8 cellular contexts compared by ENCODE assay signal in genomic region chrX:20141281-20142220, GRCh38. TPM values are rescaled to one million over a fixed set of nuclear protein-coding genes. Genes with fewer than 3 reads are reported as not detected.
DNase-seq lines count a peak whose midpoint lies in the region; ATAC-seq and TF ChIP-seq lines count a peak whose summit lies in the region.

EIF1AX (minus strand) TSS chrX:20141838; CDS start chrX:20141640, 198 bp downstream.

- H3K4me1 Mint-ChIP-seq in HFFc6 (ENCODE audit: low read depth): peaks cover 24% of the 10 kb centered on the region
- peaks cover 26% of the 10 kb centered on the region for H3K4me1 Mint-ChIP-seq in activated naive CD4-positive, alpha-beta T cell treated with anti-CD3 and anti-CD28 coated beads, Interleukin-2, amount 10 ng/mL, durations not matched to agents 7 days and 5 days

- TF ChIP-seq POLR2A in NB4 (IDR thresholded peaks at IDR 0.05; ENCODE audit: extremely low read depth, insufficient read length): peak; percentile 55
- TF ChIP-seq POLR2A in gastroesophageal sphincter (IDR thresholded peaks at IDR 0.05): peak; percentile 93 to 94

- H3K36me3 ChIP-seq in SK-N-MC (ENCODE audit: insufficient read depth, low read length): peaks cover 38% of the 10 kb centered on the region
- peaks cover 0 to 15% of the 10 kb centered on the region in 2 donors for H3K36me3 ChIP-seq in gastroesophageal sphincter

- H3K9me3 ChIP-seq in SK-N-MC (ENCODE audit: low read depth, low read length) (no peaks in the 10 kb centered on the region), gastroesophageal sphincter (no peaks in the 10 kb centered on the region)

- peak within 1 kb of the TSS; percentile 97 for H3K9ac ChIP-seq in SK-N-MC (ENCODE audit: insufficient read length)

- TF ChIP-seq EP300 in gastroesophageal sphincter (IDR thresholded peaks at IDR 0.05): no peak

- peak within 1 kb of the TSS; percentile 90 for H3K4me3 Mint-ChIP-seq in HFFc6
- H3K4me3 Mint-ChIP-seq in activated naive CD4-positive, alpha-beta T cell treated with anti-CD3 and anti-CD28 coated beads, Interleukin-2, amount 10 ng/mL, durations not matched to agents 7 days and 5 days: peak within 1 kb of the TSS; percentile 82

- H3K27ac Mint-ChIP-seq in HFFc6: peak within 1 kb of the TSS; percentile 79
- H3K27ac Mint-ChIP-seq in activated naive CD4-positive, alpha-beta T cell treated with anti-CD3 and anti-CD28 coated beads, Interleukin-2, amount 10 ng/mL, durations not matched to agents 7 days and 5 days: peak within 1 kb of the TSS; percentile 90

- peak; percentile 94 for DNase-seq in GM04503 (ENCODE audit: low read depth)
- DNase-seq in HFFc6: peak; percentile 96
- DNase-seq in NB4 (ENCODE audit: low read depth): peak; percentile 97
- DNase-seq in SK-N-MC (ENCODE audit: low read depth, low spot score): peak; percentile 94
- DNase-seq in activated naive CD4-positive, alpha-beta T cell treated with anti-CD3 and anti-CD28 coated beads, Interleukin-2, amount 10 ng/mL, durations not matched to agents 7 days and 5 days: peak; percentile 96
- peak; percentile 87 for DNase-seq in non-pigmented ciliary epithelial cell (ENCODE audit: low read depth)
- peak; percentile 92 for DNase-seq in superior temporal gyrus (ENCODE audit: extremely low spot score)

- TF ChIP-seq CTCF in HFFc6 (IDR thresholded peaks at IDR 0.05): no peak
- TF ChIP-seq CTCF in NB4 (IDR thresholded peaks at IDR 0.05; ENCODE audit: low read depth, low read length): no peak
- TF ChIP-seq CTCF in gastroesophageal sphincter (IDR thresholded peaks at IDR 0.05): no peak

- ATAC-seq in gastroesophageal sphincter: peak; percentile 100

- no peaks in the 10 kb centered on the region; the same call in 1 of the 2 replicates for H3K27me3 Mint-ChIP-seq in HFFc6 (ENCODE audit: insufficient read depth)
- no peaks in the 10 kb centered on the region for H3K27me3 Mint-ChIP-seq in activated naive CD4-positive, alpha-beta T cell treated with anti-CD3 and anti-CD28 coated beads, Interleukin-2, amount 10 ng/mL, durations not matched to agents 7 days and 5 days

- peak within 1 kb of the TSS; percentile 95 for H3K4me3 ChIP-seq in NB4 (ENCODE audit: low read depth, low read length)
- peak within 1 kb of the TSS; percentile 90 for H3K4me3 ChIP-seq in SK-N-MC
- H3K4me3 ChIP-seq in gastroesophageal sphincter: peak within 1 kb of the TSS; percentile 73

- CTCF ChIA-PET in activated naive CD4-positive, alpha-beta T cell treated with anti-CD3 and anti-CD28 coated beads, Interleukin-2, amount 10 ng/mL, durations not matched to agents 7 days and 5 days (lab: Charles Lee): no interaction called here

- WGBS in gastroesophageal sphincter (ENCODE audit: low coverage in 1 of 2), 2 donors: 0 to 5% methylated on average over 4 to 9 of the region's 82 CpGs

- no peaks in the 10 kb centered on the region for H3K9me3 Mint-ChIP-seq in HFFc6
- H3K9me3 Mint-ChIP-seq in activated naive CD4-positive, alpha-beta T cell treated with anti-CD3 and anti-CD28 coated beads, Interleukin-2, amount 10 ng/mL, durations not matched to agents 7 days and 5 days: no peaks in the 10 kb centered on the region

- H3K27me3 ChIP-seq in gastroesophageal sphincter: no peaks in the 10 kb centered on the region

- peaks cover 16% of the 10 kb centered on the region for H3K36me3 Mint-ChIP-seq in HFFc6 (ENCODE audit: low read depth)
- H3K36me3 Mint-ChIP-seq in activated naive CD4-positive, alpha-beta T cell treated with anti-CD3 and anti-CD28 coated beads, Interleukin-2, amount 10 ng/mL, durations not matched to agents 7 days and 5 days: peaks cover 17% of the 10 kb centered on the region

- H3K4me1 ChIP-seq in gastroesophageal sphincter: peaks cover 0 to 21% (median 20%) of the 10 kb centered on the region in 3 donors

- H3K27ac ChIP-seq in SK-N-MC (peak within 1 kb of the TSS; percentile 46; the same call in 1 of the 2 replicates), gastroesophageal sphincter (peak within 1 kb of the TSS; percentile 78 to 98 (median 93))

RNA-seq across cellular contexts. Expression of gene EIF1AX, which starts in this region (rescaled TPM):
- 100 to 1,000 TPM; 108 to 148 (median 119) TPM for total RNA-seq in HFFc6 (2021; fragmentation: NEBNext Ultra II Directional; extraction: Animal tissue kit (Norgen Biotek cat#: 25700))
- total RNA-seq in gastroesophageal sphincter: 10 to 100 TPM; 52.0 to 70.4 (median 53.4) TPM

Comparison
In these comparisons a context has a peak if more than half of its experiments do, and no peak if none do; other contexts are left out.
1. Peak in every context shown above with its lines: DNase-seq, ATAC-seq, H3K4me3 ChIP-seq and H3K27ac ChIP-seq.